ENCODE assay signal across 19 cellular contexts in the genomic region with DNA sequence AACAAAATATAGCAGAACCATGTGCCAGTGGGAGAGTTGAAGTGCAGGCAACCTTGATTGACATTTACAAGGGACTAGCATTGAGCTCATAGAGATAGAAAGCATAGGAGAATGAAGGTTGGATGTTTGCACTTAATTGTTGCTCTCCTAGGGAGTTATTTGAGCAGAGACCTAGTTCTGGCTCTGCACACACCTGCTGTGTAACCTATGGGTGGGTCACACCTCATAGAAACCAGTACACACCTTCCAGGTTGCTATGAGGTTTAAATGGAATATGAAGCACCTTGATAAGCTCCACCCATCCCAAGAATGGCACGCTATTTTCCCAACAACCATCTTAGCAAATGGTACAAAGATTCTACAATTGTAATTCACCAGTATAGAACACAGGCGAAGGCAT.
A peak's percentile ranks its signal among the peaks of the same experiment; 100 is the strongest.
DNase-seq lines count a peak whose midpoint lies in the region; ATAC-seq and TF ChIP-seq lines count a peak whose summit lies in the region.
"Had no signal": no experiment of that assay in that cellular context is flagged by ENCODE, and none has a peak within 500 bp of the region (broad histone marks: within the 10 kb centered on the region; RNA-seq: fewer than 3 reads in every experiment).

No MANE protein-coding gene starts in this region.

- TF ChIP-seq POLR2A in Peyer's patch (IDR thresholded peaks at IDR 0.05): no peak

- H3K4me3 ChIP-seq in mucosa of descending colon (no peak overlapping the region), Peyer's patch (no peak overlapping the region)
- H3K4me3 ChIP-seq: BLaER1 treated with 17β-estradiol and CSF1 and Interleukin-3, amounts not matched to agents 10 nM and 100 nM had no signal

- no peak overlapping the region for H3K27ac ChIP-seq in Peyer's patch
- H3K27ac ChIP-seq: BLaER1 treated with 17β-estradiol and CSF1 and Interleukin-3, amounts not matched to agents 10 nM and 100 nM had no signal

- H3K36me3 ChIP-seq in mucosa of descending colon (ENCODE audit: low read depth) (no peaks in the 10 kb centered on the region), Peyer's patch (no peaks in the 10 kb centered on the region)
- H3K36me3 ChIP-seq: BLaER1 treated with 17β-estradiol and CSF1 and Interleukin-3, amounts not matched to agents 10 nM and 100 nM had no signal

- ATAC-seq in mucosa of descending colon: peak; percentile 87
- no peak for ATAC-seq in GM18498 (IDR thresholded peaks at IDR 0.05; ENCODE audit: unreplicated experiment)

- H3K9me3 ChIP-seq in mucosa of descending colon: no peaks in the 10 kb centered on the region
- no peaks in the 10 kb centered on the region for H3K9me3 ChIP-seq in Peyer's patch
- H3K9me3 ChIP-seq: BLaER1 treated with 17β-estradiol and CSF1 and Interleukin-3, amounts not matched to agents 10 nM and 100 nM had no signal

- DNase-seq in NCI-H345 (lab: John Stamatoyannopoulos, UW): peak; percentile 18
- DNase-seq in NCI-H345 treated with DMSO at 0.1 percent for 48 hours (lab: John Stamatoyannopoulos, UW; ENCODE audit: unreplicated experiment): no peak
- peak in 2 of 3 experiments; percentile 45 to 73 for DNase-seq in NCI-H1417 (lab: John Stamatoyannopoulos, UW)
- DNase-seq in NCI-H69 (lab: John Stamatoyannopoulos, UW): peak; percentile 92
- no peak for DNase-seq in mucosa of descending colon
- no peak for DNase-seq in Peyer's patch
- DNase-seq in NCI-H2196 (lab: John Stamatoyannopoulos, UW; ENCODE audit: unreplicated experiment): no peak
- DNase-seq: 8988T; Calu3; CD4-positive, alpha-beta memory T cell; DMS79; Karpas-422; NCI-H1436; NCI-H2029; NCI-H2171 treated with DMSO at 0.1 percent for 48 hours; Right ventricle myocardium superior; T-helper 2 cell had no signal

- H3K4me1 ChIP-seq in mucosa of descending colon (ENCODE audit: low read depth) (no peaks in the 10 kb centered on the region), Peyer's patch (no peaks in the 10 kb centered on the region)

- TF ChIP-seq CTCF in mucosa of descending colon (IDR thresholded peaks at IDR 0.05): no peak
- TF ChIP-seq CTCF in Peyer's patch (IDR thresholded peaks at IDR 0.05): no peak

- intact Hi-C loops in mucosa of descending colon (cut with DNase I, micrococcal nuclease): no loop called here

- no peaks in the 10 kb centered on the region for H3K27me3 ChIP-seq in Peyer's patch
- H3K27me3 ChIP-seq: BLaER1 treated with 17β-estradiol and CSF1 and Interleukin-3, amounts not matched to agents 10 nM and 100 nM had no signal

Comparison
In these comparisons a context has a peak if more than half of its experiments do, and no peak if none do; other contexts are left out.
1. DNase-seq: peak in NCI-H345 (single experiment), NCI-H1417 (2 of 3) and NCI-H69 (single experiment); none in NCI-H345 treated with DMSO at 0.1 percent for 48 hours (single experiment), mucosa of descending colon (0 of 3), Peyer's patch (0 of 3) and NCI-H2196 (single experiment).